In genomic region chr15:90095521-90095959, GRCh38 we compare ENCODE assay signal across 8 cellular contexts. TPM values are rescaled to one million over a fixed set of nuclear protein-coding genes. Genes with fewer than 3 reads are reported as not detected.
DNase-seq lines count a peak whose midpoint lies in the region; ATAC-seq, FAIRE-seq and TF ChIP-seq lines count a peak whose summit lies in the region.
"Had no signal": no experiment of that assay in that cellular context is flagged by ENCODE, and none has a peak within 500 bp of the region (broad histone marks: within the 10 kb centered on the region; RNA-seq: fewer than 3 reads in every experiment).

No MANE protein-coding gene starts in this region.

- FAIRE-seq in frontal cortex (lab: Jason Lieb, UNC), result no peak
- FAIRE-seq: endothelial cell of umbilical vein had no signal

- 0 out of 2 replicates have a peak, but pooled peaks cover 4% of the 10 kb centered on the region for H3F3A ChIP-seq in GM23338 (replicated peaks; ENCODE audit: low read depth)

- no peaks in the 10 kb centered on the region for H3K9me3 ChIP-seq in gastrocnemius medialis

- in situ Hi-C loops in gastrocnemius medialis (cut with MboI; ENCODE audit: low sequenced_read_pairs in 4 of 4), result loop anchor here in 3 of 4 donors (25.0 kb wide), 1 partner anchor 333 kb away; the partner anchor contains the start of gene MESP1 (in 3 of the 3)

- H3K36me3 ChIP-seq in GM23338 (ENCODE audit: insufficient read depth), result no peaks in the 10 kb centered on the region
- peaks cover 0 to 8% of the 10 kb centered on the region in 2 donors for H3K36me3 ChIP-seq in gastrocnemius medialis

- TF ChIP-seq POLR2A in gastrocnemius medialis (IDR thresholded peaks at IDR 0.05), result no peak

- intact Hi-C loops in gastrocnemius medialis (cut with DNase I; ENCODE audit: low total_unique reads), result loop anchor here (5.0 kb wide), 1 partner anchor 93 kb away; the partner anchor contains the start of gene ZNF710

- DNase-seq in GM23338 (ENCODE audit: low spot score) (peak; percentile 49), NCI-H345 (lab: John Stamatoyannopoulos, UW) (peak; percentile 90), gastrocnemius medialis (peak in 1 of 2 donors; percentile 15), cerebellar cortex (ENCODE audit: low spot score) (no peak), frontal cortex (ENCODE audit: low spot score in 2 of 2) (no peak)
- DNase-seq in effector memory CD8-positive, alpha-beta T cell, result peak; percentile 22 to 29 (median 25)

- peaks cover 16% of the 10 kb centered on the region for H3K27me3 Mint-ChIP-seq in GM23338 (ENCODE audit: insufficient read depth, low read depth, poor library complexity)
- no peaks in the 10 kb centered on the region for H3K27me3 Mint-ChIP-seq in effector memory CD8-positive, alpha-beta T cell

- peaks cover 13% of the 10 kb centered on the region for H3K9me3 Mint-ChIP-seq in GM23338
- no peaks in the 10 kb centered on the region for H3K9me3 Mint-ChIP-seq in effector memory CD8-positive, alpha-beta T cell

- H3K4me2 ChIP-seq in GM23338, result no peak overlapping the region

- peak; percentile 83 for ATAC-seq in GM23338
- ATAC-seq in effector memory CD8-positive, alpha-beta T cell (replicated peaks), result peak; percentile 26
- ATAC-seq in gastrocnemius medialis, result no peak
- ATAC-seq in HG02973 (IDR thresholded peaks at IDR 0.05; ENCODE audit: unreplicated experiment), result no peak

- H3K9me2 ChIP-seq in GM23338 (ENCODE audit: insufficient read depth), result no peaks in the 10 kb centered on the region

- H3K4me1 ChIP-seq in GM23338 (ENCODE audit: insufficient read depth) (no peaks in the 10 kb centered on the region), gastrocnemius medialis (peaks cover 61 to 72% of the 10 kb centered on the region in 2 donors)

- H3K4me1 Mint-ChIP-seq in GM23338, result peaks cover 22% of the 10 kb centered on the region
- H3K4me1 Mint-ChIP-seq in effector memory CD8-positive, alpha-beta T cell (ENCODE audit: low read depth in 2 of 2), result peaks cover 67 to 75% of the 10 kb centered on the region in 2 donors

- H3K27ac Mint-ChIP-seq in GM23338, result no peak overlapping the region
- H3K27ac Mint-ChIP-seq in effector memory CD8-positive, alpha-beta T cell, result peak overlapping the region; percentile 92 to 98

- TF ChIP-seq CTCF in GM23338 (conservative IDR thresholded peaks at IDR 0.05; ENCODE audit: low read depth in 2 of 2) (no peak), gastrocnemius medialis (IDR thresholded peaks at IDR 0.05 in 4 of 5, conservative IDR thresholded peaks at IDR 0.05 in 1 of 5) (no peak)

- peaks cover 5% of the 10 kb centered on the region for H3K79me2 ChIP-seq in GM23338 (replicated peaks; ENCODE audit: insufficient read depth)

- H3K4me3 Mint-ChIP-seq in GM23338, result no peak overlapping the region
- H3K4me3 Mint-ChIP-seq in effector memory CD8-positive, alpha-beta T cell, result peak overlapping the region; percentile 78 to 86

- no peak overlapping the region for H2AFZ ChIP-seq in GM23338

- H3K4me3 ChIP-seq in GM23338, result no peak overlapping the region
- no peak overlapping the region for H3K4me3 ChIP-seq in gastrocnemius medialis

- peaks cover 20% of the 10 kb centered on the region for H4K20me1 ChIP-seq in GM23338 (replicated peaks; ENCODE audit: insufficient read depth)

- peaks cover 16% of the 10 kb centered on the region for H3K36me3 Mint-ChIP-seq in GM23338 (ENCODE audit: low read depth)
- H3K36me3 Mint-ChIP-seq in effector memory CD8-positive, alpha-beta T cell (ENCODE audit: insufficient read depth), result peaks cover 34% of the 10 kb centered on the region

- H3K27ac ChIP-seq in GM23338 (ENCODE audit: low read depth), result no peak overlapping the region
- peak overlapping the region; percentile 94 to 100 (median 99) for H3K27ac ChIP-seq in gastrocnemius medialis

- 0 out of 2 replicates have a peak, but pooled peaks cover under 1% of the 10 kb centered on the region for H3K27me3 ChIP-seq in GM23338 (ENCODE audit: insufficient read depth)
- H3K27me3 ChIP-seq in gastrocnemius medialis, result no peaks in the 10 kb centered on the region

TF ChIP-seq in GM23338, 12 proteins besides CTCF, POLR2A, EP300 and RAD21:
- no peak for TF ChIP-seq STAT1 (IDR thresholded peaks at IDR 0.05; ENCODE audit: unreplicated experiment)
- no peak for TF ChIP-seq REST (IDR thresholded peaks at IDR 0.05; ENCODE audit: unreplicated experiment)
- TF ChIP-seq EZH2 (IDR thresholded peaks at IDR 0.05; ENCODE audit: low read depth, unreplicated experiment), result no peak
- TF ChIP-seq JUNB (IDR thresholded peaks at IDR 0.05; ENCODE audit: unreplicated experiment), result no peak
- no peak for TF ChIP-seq ZNF114 (CRISPR knock-in tag; IDR thresholded peaks at IDR 0.05)
- no peak for TF ChIP-seq ZNF331 (CRISPR knock-in tag; IDR thresholded peaks at IDR 0.05; ENCODE audit: low read depth)

RNA-seq across cellular contexts. Expression of gene IDH2, which starts 6.7 kb away (rescaled TPM):
- total RNA-seq in GM23338 (2014; rRNA removed; shearing (Covaris generic)), result 63.6 and 64.0 TPM in 2 replicates
- 54.9 and 58.1 TPM in 2 replicates for polyA plus RNA-seq in GM23338 (2016; fragmentation: Nextera tagmentation; extraction: Ambion mirVana)
- total RNA-seq in gastrocnemius medialis (100 to 1,000 TPM; 349 to 547 (median 423) TPM), frontal cortex (77.9 TPM)

Comparison
In these comparisons a context has a peak if more than half of its experiments do, and no peak if none do; other contexts are left out.
1. ATAC-seq: peak in GM23338 (single experiment) and effector memory CD8-positive, alpha-beta T cell (single experiment); none in gastrocnemius medialis (0 of 2) and HG02973 (single experiment).
2. DNase-seq: peak in GM23338 (single experiment), NCI-H345 (single experiment) and effector memory CD8-positive, alpha-beta T cell (3 of 3); none in cerebellar cortex (single experiment) and frontal cortex (0 of 2).